Comparison of ENCODE assay signal across 12 cellular contexts in the genomic region with DNA sequence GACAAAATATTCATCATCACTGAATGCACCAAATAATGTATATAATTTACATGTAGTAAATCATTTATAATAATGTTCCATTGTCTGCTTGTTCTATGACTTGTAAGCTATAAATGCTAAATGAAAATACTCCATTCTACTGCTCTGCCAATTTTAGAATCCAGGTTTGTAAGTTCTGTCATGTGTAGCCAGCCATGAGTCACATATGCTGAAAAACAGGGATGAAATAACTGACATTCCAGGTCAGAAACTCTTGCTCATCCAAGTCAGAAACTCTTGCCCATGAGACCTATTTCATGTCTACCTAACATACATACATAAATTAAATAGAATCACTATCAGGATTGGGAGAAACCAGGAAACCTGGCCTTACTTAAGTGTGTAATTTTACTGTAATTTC.
A peak's percentile ranks its signal among the peaks of the same experiment; 100 is the strongest.
DNase-seq lines count a peak whose midpoint lies in the region; ATAC-seq and TF ChIP-seq lines count a peak whose summit lies in the region.
"Had no signal": no experiment of that assay in that cellular context is flagged by ENCODE, and none has a peak within 500 bp of the region (broad histone marks: within the 10 kb centered on the region; RNA-seq: fewer than 3 reads in every experiment).

No MANE protein-coding gene starts in this region.

- H3K9me3 ChIP-seq in GM23248 (ENCODE audit: low read depth) = no peaks in the 10 kb centered on the region
- H3K9me3 ChIP-seq in sigmoid colon = no peaks in the 10 kb centered on the region

- H4K20me1 ChIP-seq in GM23248 (ENCODE audit: insufficient read depth) = no peaks in the 10 kb centered on the region

- peaks cover 56% of the 10 kb centered on the region for H3K4me1 Mint-ChIP-seq in activated naive CD8-positive, alpha-beta T cell treated with anti-CD3 and anti-CD28 coated beads, Interleukin-2, amount 50 U/mL, for 24 hours

- peaks cover 9% of the 10 kb centered on the region for H3K9me3 Mint-ChIP-seq in activated naive CD8-positive, alpha-beta T cell treated with anti-CD3 and anti-CD28 coated beads, Interleukin-2, amount 50 U/mL, for 24 hours

- no peak for TF ChIP-seq EP300 in sigmoid colon (IDR thresholded peaks at IDR 0.05)

- intact Hi-C loops in sigmoid colon (cut with DNase I) = no loop called here

- no peak for TF ChIP-seq CTCF in kidney epithelial cell (IDR thresholded peaks at IDR 0.05; ENCODE audit: insufficient read depth, low read length, poor library complexity, severe bottlenecking)
- no peak for TF ChIP-seq CTCF in sigmoid colon (IDR thresholded peaks at IDR 0.05)

- peak overlapping the region; percentile 65 for H3K4me2 ChIP-seq in GM23248 (ENCODE audit: unreplicated experiment)

- in situ Hi-C loops in GM23248 (cut with MboI) = no loop called here

- H3K27ac Mint-ChIP-seq in activated naive CD8-positive, alpha-beta T cell treated with anti-CD3 and anti-CD28 coated beads, Interleukin-2, amount 50 U/mL, for 24 hours = peak overlapping the region; percentile 29
- H3K27ac Mint-ChIP-seq: activated naive CD8-positive, alpha-beta T cell treated with anti-CD3 and anti-CD28 coated beads, Interleukin-2, amount 10 ng/mL, durations not matched to agents 7 days and 5 days had no signal

- peak overlapping the region; percentile 94 for H3K27ac ChIP-seq in GM23248
- no peak overlapping the region for H3K27ac ChIP-seq in sigmoid colon
- H3K27ac ChIP-seq: transverse colon had no signal

- peaks cover 45% of the 10 kb centered on the region for H3K4me1 ChIP-seq in GM23248 (ENCODE audit: insufficient read depth)
- peaks cover 0 to 22% (median 18%) of the 10 kb centered on the region in 4 donors for H3K4me1 ChIP-seq in sigmoid colon

- H3K4me3 Mint-ChIP-seq in activated naive CD8-positive, alpha-beta T cell treated with anti-CD3 and anti-CD28 coated beads, Interleukin-2, amount 50 U/mL, for 24 hours = no peak overlapping the region
- H3K4me3 Mint-ChIP-seq: activated naive CD8-positive, alpha-beta T cell treated with anti-CD3 and anti-CD28 coated beads, Interleukin-2, amount 10 ng/mL, durations not matched to agents 7 days and 5 days had no signal

- DNase-seq in A172 (ENCODE audit: low spot score) (peak; percentile 73), GM23248 (peak; percentile 91), kidney epithelial cell (ENCODE audit: low read depth) (peak; percentile 88), SKM-1 (lab: John Stamatoyannopoulos, UW; ENCODE audit: unreplicated experiment) (no peak), sigmoid colon (no peak), NCI-H2029 treated with DMSO at 0.1 percent for 48 hours (lab: John Stamatoyannopoulos, UW) (no peak)
- DNase-seq in activated naive CD8-positive, alpha-beta T cell treated with anti-CD3 and anti-CD28 coated beads, Interleukin-2, amount 50 U/mL, for 24 hours = no peak
- DNase-seq: activated naive CD8-positive, alpha-beta T cell treated with anti-CD3 and anti-CD28 coated beads, Interleukin-2, amount 10 ng/mL, durations not matched to agents 7 days and 5 days; NCI-H146; small intestine; transverse colon had no signal

- TF ChIP-seq POLR2A in sigmoid colon (IDR thresholded peaks at IDR 0.05) = no peak

- H3K36me3 Mint-ChIP-seq in activated naive CD8-positive, alpha-beta T cell treated with anti-CD3 and anti-CD28 coated beads, Interleukin-2, amount 50 U/mL, for 24 hours (ENCODE audit: low read depth) = peaks cover 33% of the 10 kb centered on the region

- H3K27me3 ChIP-seq in GM23248 (replicated peaks; ENCODE audit: insufficient read depth) (no peaks in the 10 kb centered on the region), kidney epithelial cell (ENCODE audit: control insufficient read depth, insufficient read depth, low read length) (no peaks in the 10 kb centered on the region), sigmoid colon (no peaks in the 10 kb centered on the region)
- H3K27me3 ChIP-seq: transverse colon had no signal

- 0 out of 2 replicates have a peak overlapping the region, but pooled peaks have one; percentile 51 for H3K4me3 ChIP-seq in GM23248
- H3K4me3 ChIP-seq in kidney epithelial cell (ENCODE audit: low read depth, low read length) = no peak overlapping the region
- H3K4me3 ChIP-seq in sigmoid colon = no peak overlapping the region
- H3K4me3 ChIP-seq: transverse colon had no signal

- H3K36me3 ChIP-seq in GM23248 (ENCODE audit: low read depth) (no peaks in the 10 kb centered on the region), kidney epithelial cell (ENCODE audit: control insufficient read depth, insufficient read depth, low read length) (peaks cover 1% of the 10 kb centered on the region), sigmoid colon (peaks cover 0 to 7% (median 0%) of the 10 kb centered on the region in 4 donors)

- ATAC-seq in activated naive CD8-positive, alpha-beta T cell treated with anti-CD3 and anti-CD28 coated beads, Interleukin-2, amount 50 U/mL, for 24 hours = no peak
- ATAC-seq in HG02610 (IDR thresholded peaks at IDR 0.05; ENCODE audit: unreplicated experiment) = no peak

- H3K9me2 ChIP-seq in GM23248 (ENCODE audit: insufficient read depth) = no peaks in the 10 kb centered on the region

- H3K9ac ChIP-seq in GM23248 = peak overlapping the region; percentile 73

- H3K79me2 ChIP-seq in GM23248 (ENCODE audit: insufficient read depth) = peaks cover 89% of the 10 kb centered on the region

- H2AFZ ChIP-seq in GM23248 = no peak overlapping the region

- H3F3A ChIP-seq in GM23248 (ENCODE audit: insufficient read depth) = peaks cover 48% of the 10 kb centered on the region

- no peaks in the 10 kb centered on the region for H3K27me3 Mint-ChIP-seq in activated naive CD8-positive, alpha-beta T cell treated with anti-CD3 and anti-CD28 coated beads, Interleukin-2, amount 50 U/mL, for 24 hours
- H3K27me3 Mint-ChIP-seq: activated naive CD8-positive, alpha-beta T cell treated with anti-CD3 and anti-CD28 coated beads, Interleukin-2, amount 10 ng/mL, durations not matched to agents 7 days and 5 days had no signal

Comparison
In these comparisons a context has a peak if more than half of its experiments do, and no peak if none do; other contexts are left out.
1. DNase-seq: peak in A172 (single experiment), GM23248 (single experiment) and kidney epithelial cell (single experiment); none in activated naive CD8-positive, alpha-beta T cell treated with anti-CD3 and anti-CD28 coated beads, Interleukin-2, amount 50 U/mL, for 24 hours (single experiment), SKM-1 (single experiment), sigmoid colon (single experiment) and NCI-H2029 treated with DMSO at 0.1 percent for 48 hours (single experiment).